Comparison of ENCODE assay signal across 8 cellular contexts in genomic region chr22:20080445-20080775, GRCh38. TPM values are rescaled to one million over a fixed set of nuclear protein-coding genes. Genes with fewer than 3 reads are reported as not detected.
DNase-seq lines count a peak whose midpoint lies in the region; ATAC-seq lines count a peak whose summit lies in the region.

No MANE protein-coding gene starts in this region.

- peak; percentile 76 for ATAC-seq in activated CD8-positive, alpha-beta memory T cell treated with anti-CD3 and anti-CD28 coated beads, Interleukin-2, amount 10 ng/mL, durations not matched to agents 7 days and 5 days
- peak; percentile 50 for ATAC-seq in HG02870 (IDR thresholded peaks at IDR 0.05; ENCODE audit: unreplicated experiment)
- ATAC-seq in activated T-helper 17 cell treated with anti-CD3 and anti-CD28 coated beads, Interleukin-2, amount 50 U/mL, for 72 hours (replicated peaks): peak; percentile 74

- H3K4me1 ChIP-seq in neuron (ENCODE audit: insufficient read depth, low read length): peaks cover 37% of the 10 kb centered on the region
- peaks cover 13 to 53% (median 41%) of the 10 kb centered on the region in 5 donors for H3K4me1 ChIP-seq in subcutaneous abdominal adipose tissue (ENCODE audit: control insufficient read depth in 5 of 5, insufficient read depth in 5 of 5, low read length in 5 of 5)

- H3K36me3 ChIP-seq in neuron (ENCODE audit: insufficient read depth, low read length): peaks cover 12% of the 10 kb centered on the region
- H3K36me3 ChIP-seq in subcutaneous abdominal adipose tissue (ENCODE audit: control insufficient read depth in 5 of 5, insufficient read depth in 5 of 5, low read length in 5 of 5): no peaks in the 10 kb centered on the region

- H3K4me3 ChIP-seq in neuron (ENCODE audit: low read length) (peak overlapping the region; percentile 78), subcutaneous abdominal adipose tissue (ENCODE audit: low read depth in 1 of 5, low read length in 5 of 5) (peak overlapping the region; percentile 63 to 89 (median 73))

- H3K27me3 ChIP-seq in neuron (ENCODE audit: insufficient read depth, low read length) (no peaks in the 10 kb centered on the region), subcutaneous abdominal adipose tissue (ENCODE audit: control insufficient read depth in 5 of 5, insufficient read depth in 4 of 5, low read length in 5 of 5) (no peaks in the 10 kb centered on the region)

- H3K27ac ChIP-seq in subcutaneous abdominal adipose tissue (ENCODE audit: low read depth, low read length): peak overlapping the region; percentile 53

- CTCF ChIA-PET in activated CD8-positive, alpha-beta memory T cell treated with anti-CD3 and anti-CD28 coated beads, Interleukin-2, amount 10 ng/mL, durations not matched to agents 7 days and 5 days (lab: Charles Lee): no interaction called here

- H3K9me3 Mint-ChIP-seq in activated CD8-positive, alpha-beta memory T cell treated with anti-CD3 and anti-CD28 coated beads, Interleukin-2, amount 10 ng/mL, durations not matched to agents 7 days and 5 days (ENCODE audit: low read depth): no peaks in the 10 kb centered on the region
- no peaks in the 10 kb centered on the region for H3K9me3 Mint-ChIP-seq in activated T-helper 17 cell treated with anti-CD3 and anti-CD28 coated beads, Interleukin-2, amount 50 U/mL, for 72 hours

- no peak overlapping the region for H2AFZ ChIP-seq in neuron (ENCODE audit: low read depth, low read length)

- H3K36me3 Mint-ChIP-seq in activated CD8-positive, alpha-beta memory T cell treated with anti-CD3 and anti-CD28 coated beads, Interleukin-2, amount 10 ng/mL, durations not matched to agents 7 days and 5 days: peaks cover 6% of the 10 kb centered on the region
- H3K36me3 Mint-ChIP-seq in activated T-helper 17 cell treated with anti-CD3 and anti-CD28 coated beads, Interleukin-2, amount 50 U/mL, for 72 hours (ENCODE audit: low read depth): peaks cover 12% of the 10 kb centered on the region

- H3K4me1 Mint-ChIP-seq in activated CD8-positive, alpha-beta memory T cell treated with anti-CD3 and anti-CD28 coated beads, Interleukin-2, amount 10 ng/mL, durations not matched to agents 7 days and 5 days: peaks cover 47% of the 10 kb centered on the region
- peaks cover 30% of the 10 kb centered on the region for H3K4me1 Mint-ChIP-seq in activated T-helper 17 cell treated with anti-CD3 and anti-CD28 coated beads, Interleukin-2, amount 50 U/mL, for 72 hours

- peak overlapping the region in 4 of 5 donors; percentile 83 to 97 (median 86) for H3K9ac ChIP-seq in subcutaneous abdominal adipose tissue (ENCODE audit: low read length in 5 of 5)

- DNase-seq in activated CD8-positive, alpha-beta memory T cell treated with anti-CD3 and anti-CD28 coated beads, Interleukin-2, amount 10 ng/mL, durations not matched to agents 7 days and 5 days: peak; percentile 76
- DNase-seq in activated CD8-positive, alpha-beta memory T cell treated with anti-CD3 and anti-CD28 coated beads, Interleukin-2, amount 50 U/mL, for 48 hours: no peak
- peak; percentile 90 for DNase-seq in NCI-H69 (lab: John Stamatoyannopoulos, UW)
- peak; percentile 21 for DNase-seq in fibroblast of peridontal ligament (ENCODE audit: extremely low read depth)

- peak overlapping the region; percentile 84 for H3K27ac Mint-ChIP-seq in activated CD8-positive, alpha-beta memory T cell treated with anti-CD3 and anti-CD28 coated beads, Interleukin-2, amount 10 ng/mL, durations not matched to agents 7 days and 5 days
- H3K27ac Mint-ChIP-seq in activated T-helper 17 cell treated with anti-CD3 and anti-CD28 coated beads, Interleukin-2, amount 50 U/mL, for 72 hours: peak overlapping the region; percentile 66

- H3K27me3 Mint-ChIP-seq in activated CD8-positive, alpha-beta memory T cell treated with anti-CD3 and anti-CD28 coated beads, Interleukin-2, amount 10 ng/mL, durations not matched to agents 7 days and 5 days: no peaks in the 10 kb centered on the region
- no peaks in the 10 kb centered on the region for H3K27me3 Mint-ChIP-seq in activated T-helper 17 cell treated with anti-CD3 and anti-CD28 coated beads, Interleukin-2, amount 50 U/mL, for 72 hours

- no peaks in the 10 kb centered on the region for H3K9me3 ChIP-seq in neuron (ENCODE audit: low read length)
- no peaks in the 10 kb centered on the region for H3K9me3 ChIP-seq in subcutaneous abdominal adipose tissue (ENCODE audit: control insufficient read depth in 5 of 5, low read length in 5 of 5)

- peak overlapping the region; percentile 92 for H3K4me3 Mint-ChIP-seq in activated CD8-positive, alpha-beta memory T cell treated with anti-CD3 and anti-CD28 coated beads, Interleukin-2, amount 10 ng/mL, durations not matched to agents 7 days and 5 days
- peak overlapping the region; percentile 92 for H3K4me3 Mint-ChIP-seq in activated T-helper 17 cell treated with anti-CD3 and anti-CD28 coated beads, Interleukin-2, amount 50 U/mL, for 72 hours

RNA-seq across cellular contexts. Expression of gene DGCR8, which starts 0.4 kb away (rescaled TPM):
- total RNA-seq in activated CD8-positive, alpha-beta memory T cell treated with anti-CD3 and anti-CD28 coated beads, Interleukin-2, amount 10 ng/mL, durations not matched to agents 7 days and 5 days: 10 to 100 TPM; 70.4 to 71.9 TPM
- total RNA-seq in activated T-helper 17 cell treated with anti-CD3 and anti-CD28 coated beads, Interleukin-2, amount 50 U/mL, for 72 hours: 10 to 100 TPM; 42.8 to 43.2 TPM

RNA-seq across cellular contexts. Expression of gene RANBP1, which starts 35.5 kb away (rescaled TPM):
- 100 to 1,000 TPM; 318 to 345 TPM for total RNA-seq in activated CD8-positive, alpha-beta memory T cell treated with anti-CD3 and anti-CD28 coated beads, Interleukin-2, amount 10 ng/mL, durations not matched to agents 7 days and 5 days
- 100 to 1,000 TPM; 187 to 421 TPM for total RNA-seq in activated T-helper 17 cell treated with anti-CD3 and anti-CD28 coated beads, Interleukin-2, amount 50 U/mL, for 72 hours

RNA-seq across cellular contexts. Expression of gene TRMT2A, which starts 36.6 kb away (rescaled TPM):
- total RNA-seq in activated CD8-positive, alpha-beta memory T cell treated with anti-CD3 and anti-CD28 coated beads, Interleukin-2, amount 10 ng/mL, durations not matched to agents 7 days and 5 days: 100 to 1,000 TPM in 1 of 2 experiments, 10 to 100 TPM in 1; 98.1 to 140 TPM
- total RNA-seq in activated T-helper 17 cell treated with anti-CD3 and anti-CD28 coated beads, Interleukin-2, amount 50 U/mL, for 72 hours: 100 to 1,000 TPM in 1 of 2 donors, 10 to 100 TPM in 1; 71.7 to 110 TPM

RNA-seq across cellular contexts. Expression of gene ZDHHC8, which starts 51.2 kb away (rescaled TPM):
- 10 to 100 TPM; 57.9 to 66.3 TPM for total RNA-seq in activated CD8-positive, alpha-beta memory T cell treated with anti-CD3 and anti-CD28 coated beads, Interleukin-2, amount 10 ng/mL, durations not matched to agents 7 days and 5 days
- total RNA-seq in activated T-helper 17 cell treated with anti-CD3 and anti-CD28 coated beads, Interleukin-2, amount 50 U/mL, for 72 hours: 10 to 100 TPM; 23.4 to 59.7 TPM

RNA-seq across cellular contexts. Expression of gene TANGO2, which starts 59.5 kb away (rescaled TPM):
- total RNA-seq in activated CD8-positive, alpha-beta memory T cell treated with anti-CD3 and anti-CD28 coated beads, Interleukin-2, amount 10 ng/mL, durations not matched to agents 7 days and 5 days: 10 to 100 TPM; 36.7 to 44.5 TPM
- total RNA-seq in activated T-helper 17 cell treated with anti-CD3 and anti-CD28 coated beads, Interleukin-2, amount 50 U/mL, for 72 hours: 10 to 100 TPM; 19.3 to 28.2 TPM
